In genomic region chr2:161746891-161747535, GRCh38 we compare ENCODE assay signal across 20 cellular contexts.
DNase-seq lines count a peak whose midpoint lies in the region; TF ChIP-seq lines count a peak whose summit lies in the region.
"Had no signal": no experiment of that assay in that cellular context is flagged by ENCODE, and none has a peak within 500 bp of the region (broad histone marks: within the 10 kb centered on the region; RNA-seq: fewer than 3 reads in every experiment).

No MANE protein-coding gene starts in this region.

- no peaks in the 10 kb centered on the region for H3F3A ChIP-seq in neural progenitor cell (ENCODE audit: low read depth)

- H3K9me3 Mint-ChIP-seq in neural progenitor cell = peaks cover 10% of the 10 kb centered on the region

- H3K27ac Mint-ChIP-seq in neural progenitor cell = no peak overlapping the region
- H3K27ac Mint-ChIP-seq: CD14-positive monocyte, HFFc6, IgD-negative memory B cell had no signal

- no peaks in the 10 kb centered on the region for H4K20me1 ChIP-seq in neural progenitor cell (ENCODE audit: low read depth)

- H3K9ac ChIP-seq in neural progenitor cell = no peak overlapping the region

- DNase-seq in DMS 273 (lab: John Stamatoyannopoulos, UW; ENCODE audit: unreplicated experiment) (peak; percentile 18), DMS 273 treated with DMSO at 0.1 percent for 48 hours (lab: John Stamatoyannopoulos, UW) (no peak), cerebellar cortex (ENCODE audit: low spot score) (peak; percentile 41), neural progenitor cell (ENCODE audit: low spot score) (peak; percentile 3), uterus (no peak), globus pallidus (ENCODE audit: low spot score) (no peak)
- no peak for DNase-seq in stimulated activated CD4-positive, alpha-beta T cell treated with anti-CD3 and anti-CD28 coated beads, Interleukin-2, amount 100 ng/mL, for 48 hours
- no peak for DNase-seq in activated naive CD4-positive, alpha-beta T cell treated with Interleukin-2 at 50 U/mL for 16 hours
- DNase-seq: AML-193, HFFc6, Karpas-422, NCI-H1048, NCI-H1436 treated with DMSO at 0.1 percent for 48 hours, NCI-H345, NCI-H524 treated with DMSO at 0.1 percent for 48 hours had no signal

- no peaks in the 10 kb centered on the region for H3K79me2 ChIP-seq in neural progenitor cell (ENCODE audit: low read depth)

- TF ChIP-seq POLR2A in uterus (IDR thresholded peaks at IDR 0.05) = no peak

- H3K4me3 Mint-ChIP-seq in neural progenitor cell = no peak overlapping the region
- H3K4me3 Mint-ChIP-seq: CD14-positive monocyte, HFFc6, IgD-negative memory B cell had no signal

- H3K4me3 ChIP-seq in neural progenitor cell (no peak overlapping the region), uterus (no peak overlapping the region)
- H3K4me3 ChIP-seq: MG63, SJSA1 had no signal

- TF ChIP-seq CTCF in neural progenitor cell (IDR thresholded peaks at IDR 0.05) = no peak
- no peak for TF ChIP-seq CTCF in uterus (IDR thresholded peaks at IDR 0.05)

- peak overlapping the region; percentile 24 for H2AFZ ChIP-seq in neural progenitor cell (replicated peaks)

- H3K4me1 Mint-ChIP-seq in neural progenitor cell = no peaks in the 10 kb centered on the region
- H3K4me1 Mint-ChIP-seq: CD14-positive monocyte, IgD-negative memory B cell had no signal

- no peaks in the 10 kb centered on the region for H3K9me3 ChIP-seq in neural progenitor cell (ENCODE audit: low read depth)
- H3K9me3 ChIP-seq in uterus = peaks cover 0 to 6% of the 10 kb centered on the region in 2 donors
- H3K9me3 ChIP-seq: MG63, SJSA1 had no signal

- H3K4me1 ChIP-seq in neural progenitor cell (no peaks in the 10 kb centered on the region), uterus (no peaks in the 10 kb centered on the region)
- H3K4me1 ChIP-seq: SJSA1 had no signal

- H3K27me3 Mint-ChIP-seq in neural progenitor cell (ENCODE audit: insufficient read depth, low read depth) = no peaks in the 10 kb centered on the region
- H3K27me3 Mint-ChIP-seq: IgD-negative memory B cell had no signal

- H3K27me3 ChIP-seq in neural progenitor cell (no peaks in the 10 kb centered on the region), uterus (no peaks in the 10 kb centered on the region)
- H3K27me3 ChIP-seq: MG63, SJSA1 had no signal

- H3K36me3 ChIP-seq in neural progenitor cell (no peaks in the 10 kb centered on the region), uterus (no peaks in the 10 kb centered on the region)
- H3K36me3 ChIP-seq: MG63, SJSA1 had no signal

- H3K4me2 ChIP-seq in neural progenitor cell = no peak overlapping the region

- intact Hi-C loops in uterus (cut with DNase I; ENCODE audit: low total_unique reads) = no loop called here

- H3K27ac ChIP-seq in neural progenitor cell = no peak overlapping the region
- no peak overlapping the region for H3K27ac ChIP-seq in uterus
- H3K27ac ChIP-seq: 22Rv1, SJSA1 had no signal

- no peaks in the 10 kb centered on the region for H3K36me3 Mint-ChIP-seq in neural progenitor cell
- H3K36me3 Mint-ChIP-seq: CD14-positive monocyte, IgD-negative memory B cell had no signal

Comparison
In these comparisons a context has a peak if more than half of its experiments do, and no peak if none do; other contexts are left out.
1. DNase-seq: peak in DMS 273 (single experiment), cerebellar cortex (single experiment) and neural progenitor cell (single experiment); none in DMS 273 treated with DMSO at 0.1 percent for 48 hours (single experiment), uterus (0 of 2), stimulated activated CD4-positive, alpha-beta T cell treated with anti-CD3 and anti-CD28 coated beads, Interleukin-2, amount 100 ng/mL, for 48 hours (0 of 2), activated naive CD4-positive, alpha-beta T cell treated with Interleukin-2 at 50 U/mL for 16 hours (single experiment) and globus pallidus (single experiment).